1 cellular context compared by ENCODE assay signal in genomic region chr6:34516391-34517324, GRCh38.
TF ChIP-seq lines count a peak whose summit lies in the region.

No MANE protein-coding gene starts in this region.

TF ChIP-seq in H1, 55 proteins besides CTCF, POLR2A, EP300 and RAD21:
- TF ChIP-seq JUND (IDR thresholded peaks at IDR 0.05; ENCODE audit: low read length) (no peak), SP1 (IDR thresholded peaks at IDR 0.05; ENCODE audit: low read depth, low read length) (no peak), GABPA (IDR thresholded peaks at IDR 0.05; ENCODE audit: borderline replicate concordance, insufficient read depth, low read length) (no peak), ASH2L (IDR thresholded peaks at IDR 0.05; ENCODE audit: low read length) (no peak), CHD2 (IDR thresholded peaks at IDR 0.05; ENCODE audit: low read length) (no peak), FOSL1 (IDR thresholded peaks at IDR 0.05; ENCODE audit: insufficient read depth, low read depth, low read length) (no peak), KDM4A (IDR thresholded peaks at IDR 0.05; ENCODE audit: low read depth, low read length, severe bottlenecking) (no peak), HDAC2 (IDR thresholded peaks at IDR 0.05; ENCODE audit: borderline replicate concordance in 1 of 2, low read depth in 2 of 2, low read length in 2 of 2) (no peak), JUN (IDR thresholded peaks at IDR 0.05; ENCODE audit: low read depth, low read length) (no peak), CHD7 (IDR thresholded peaks at IDR 0.05; ENCODE audit: insufficient replicate concordance, low read length) (no peak), RNF2 (IDR thresholded peaks at IDR 0.05; ENCODE audit: borderline replicate concordance, low read depth, low read length, missing control alignments, poor library complexity, severe bottlenecking) (no peak), RFX5 (IDR thresholded peaks at IDR 0.05; ENCODE audit: borderline replicate concordance, low read depth, low read length) (no peak), GTF2F1 (IDR thresholded peaks at IDR 0.05; ENCODE audit: borderline replicate concordance, low read depth, low read length) (no peak), KDM5A (IDR thresholded peaks at IDR 0.05; ENCODE audit: low read length) (no peak), CEBPB (IDR thresholded peaks at IDR 0.05; ENCODE audit: low read depth, low read length) (no peak), CHD1 (IDR thresholded peaks at IDR 0.05; ENCODE audit: low read depth, low read length) (no peak), POLR2AphosphoS5 (IDR thresholded peaks at IDR 0.05; ENCODE audit: low read depth, low read length) (no peak), NANOG (IDR thresholded peaks at IDR 0.05; ENCODE audit: insufficient read depth, low read depth, low read length, poor library complexity, severe bottlenecking) (no peak)
